ENCODE assay signal across 10 cellular contexts in the genomic region with DNA sequence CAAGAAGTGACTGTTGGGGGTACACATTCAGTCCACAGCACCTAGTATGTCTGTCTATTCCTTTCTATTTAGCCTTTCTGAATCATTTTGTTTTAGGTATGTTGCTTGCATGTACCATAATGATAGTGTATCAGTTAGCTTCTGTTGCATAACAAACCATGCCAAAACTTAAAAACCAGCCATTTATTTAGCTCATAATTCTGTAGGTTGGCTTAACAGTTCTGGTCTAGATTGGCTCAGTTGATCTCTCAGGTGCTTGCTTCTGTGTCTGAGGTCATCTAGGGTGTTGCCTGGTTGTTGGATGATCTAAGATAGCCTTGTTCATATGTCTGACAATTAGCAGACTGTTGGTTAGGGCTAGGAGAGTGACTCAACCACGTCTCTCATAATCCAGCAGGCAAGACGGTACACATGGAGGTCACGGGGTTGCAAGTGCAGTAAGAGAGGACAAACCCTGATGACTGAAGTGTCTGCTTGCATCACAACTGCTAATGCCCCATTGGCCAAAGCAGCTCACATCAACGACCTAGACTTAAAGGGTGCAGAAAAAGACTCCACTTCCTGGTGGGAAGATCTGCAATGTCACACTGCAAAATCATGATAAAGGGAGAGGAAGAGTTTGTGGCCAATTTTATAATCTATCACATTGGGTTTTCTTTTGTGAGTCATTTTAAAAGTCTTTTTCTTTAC. TPM values are rescaled to one million over a fixed set of nuclear protein-coding genes. Genes with fewer than 3 reads are reported as not detected.
DNase-seq lines count a peak whose midpoint lies in the region; ATAC-seq and TF ChIP-seq lines count a peak whose summit lies in the region.
"Had no signal": no experiment of that assay in that cellular context is flagged by ENCODE, and none has a peak within 500 bp of the region (broad histone marks: within the 10 kb centered on the region; RNA-seq: fewer than 3 reads in every experiment).

No MANE protein-coding gene starts in this region.

- no peak overlapping the region for H3K27ac Mint-ChIP-seq in activated naive CD4-positive, alpha-beta T cell treated with anti-CD3 and anti-CD28 coated beads, Interleukin-2, amount 10 ng/mL, durations not matched to agents 7 days and 5 days
- H3K27ac Mint-ChIP-seq in stimulated activated naive CD8-positive, alpha-beta T cell treated with anti-CD3 and anti-CD28 coated beads, Interleukin-15, amount 100 ng/mL, for 72 hours = no peak overlapping the region

- peak; percentile 22 for DNase-seq in activated naive CD4-positive, alpha-beta T cell treated with anti-CD3 and anti-CD28 coated beads, Interleukin-2, amount 10 ng/mL, durations not matched to agents 7 days and 5 days
- no peak for DNase-seq in activated naive CD4-positive, alpha-beta T cell treated with anti-CD3 and anti-CD28 coated beads, Interleukin-2, amount 50 U/mL, for 16 hours
- DNase-seq in NOMO-1 treated with dmso at 0.1 percent for 144 hours (lab: John Stamatoyannopoulos, UW; ENCODE audit: unreplicated experiment) (peak; percentile 95), colonic mucosa (peak; percentile 31), NCI-H2171 (lab: John Stamatoyannopoulos, UW) (no peak)
- no peak for DNase-seq in stimulated activated naive CD8-positive, alpha-beta T cell treated with anti-CD3 and anti-CD28 coated beads, Interleukin-15, amount 100 ng/mL, for 72 hours
- no peak for DNase-seq in effector memory CD4-positive, alpha-beta T cell
- DNase-seq: activated effector memory CD4-positive, alpha-beta T cell treated with Interleukin-2 at 50 U/mL for 16 hours had no signal

- CTCF ChIA-PET in activated naive CD4-positive, alpha-beta T cell treated with anti-CD3 and anti-CD28 coated beads, Interleukin-2, amount 10 ng/mL, durations not matched to agents 7 days and 5 days (lab: Charles Lee) = interaction anchor here (1.0 to 1.3 kb wide), 2 partner anchors 14 to 155 kb away, joined by 3 to 4 read pairs; no protein-coding TSS in a partner anchor

- no peak overlapping the region for H3K4me3 Mint-ChIP-seq in activated naive CD4-positive, alpha-beta T cell treated with anti-CD3 and anti-CD28 coated beads, Interleukin-2, amount 10 ng/mL, durations not matched to agents 7 days and 5 days
- no peak overlapping the region for H3K4me3 Mint-ChIP-seq in stimulated activated naive CD8-positive, alpha-beta T cell treated with anti-CD3 and anti-CD28 coated beads, Interleukin-15, amount 100 ng/mL, for 72 hours

- H3K4me1 Mint-ChIP-seq in activated naive CD4-positive, alpha-beta T cell treated with anti-CD3 and anti-CD28 coated beads, Interleukin-2, amount 10 ng/mL, durations not matched to agents 7 days and 5 days = peaks cover 7% of the 10 kb centered on the region
- peaks cover 4% of the 10 kb centered on the region for H3K4me1 Mint-ChIP-seq in stimulated activated naive CD8-positive, alpha-beta T cell treated with anti-CD3 and anti-CD28 coated beads, Interleukin-15, amount 100 ng/mL, for 72 hours

- TF ChIP-seq CTCF in colonic mucosa (IDR thresholded peaks at IDR 0.05) = no peak

- H3K27ac ChIP-seq in colonic mucosa = no peak overlapping the region
- H3K27ac ChIP-seq in effector memory CD4-positive, alpha-beta T cell (ENCODE audit: insufficient read depth, low read length, poor library complexity, severe bottlenecking) = no peak overlapping the region

- no peaks in the 10 kb centered on the region for H3K9me3 Mint-ChIP-seq in activated naive CD4-positive, alpha-beta T cell treated with anti-CD3 and anti-CD28 coated beads, Interleukin-2, amount 10 ng/mL, durations not matched to agents 7 days and 5 days
- H3K9me3 Mint-ChIP-seq in stimulated activated naive CD8-positive, alpha-beta T cell treated with anti-CD3 and anti-CD28 coated beads, Interleukin-15, amount 100 ng/mL, for 72 hours = no peaks in the 10 kb centered on the region

- intact Hi-C loops in colonic mucosa (cut with DNase I) = loop anchor here (10.0 kb wide), 1 partner anchor 657 kb away; no protein-coding TSS in a partner anchor

- peaks cover 41% of the 10 kb centered on the region for H3K27me3 Mint-ChIP-seq in activated naive CD4-positive, alpha-beta T cell treated with anti-CD3 and anti-CD28 coated beads, Interleukin-2, amount 10 ng/mL, durations not matched to agents 7 days and 5 days
- peaks cover 12% of the 10 kb centered on the region for H3K27me3 Mint-ChIP-seq in stimulated activated naive CD8-positive, alpha-beta T cell treated with anti-CD3 and anti-CD28 coated beads, Interleukin-15, amount 100 ng/mL, for 72 hours

- H3K27me3 ChIP-seq in colonic mucosa = no peaks in the 10 kb centered on the region
- H3K27me3 ChIP-seq in effector memory CD4-positive, alpha-beta T cell (replicated peaks; ENCODE audit: control insufficient read depth, insufficient read depth, low read length, poor library complexity, severe bottlenecking) = no peaks in the 10 kb centered on the region

- no peak overlapping the region for H3K4me3 ChIP-seq in colonic mucosa
- H3K4me3 ChIP-seq in effector memory CD4-positive, alpha-beta T cell (ENCODE audit: insufficient read depth, low read depth, low read length, poor library complexity, severe bottlenecking) = no peak overlapping the region

- H3K4me1 ChIP-seq in colonic mucosa = no peaks in the 10 kb centered on the region
- peaks cover 4% of the 10 kb centered on the region for H3K4me1 ChIP-seq in effector memory CD4-positive, alpha-beta T cell (ENCODE audit: control insufficient read depth, insufficient read depth, low read length, poor library complexity, severe bottlenecking)

- no peaks in the 10 kb centered on the region for H3K36me3 Mint-ChIP-seq in activated naive CD4-positive, alpha-beta T cell treated with anti-CD3 and anti-CD28 coated beads, Interleukin-2, amount 10 ng/mL, durations not matched to agents 7 days and 5 days

- no peaks in the 10 kb centered on the region for H3K36me3 ChIP-seq in colonic mucosa
- H3K36me3 ChIP-seq in effector memory CD4-positive, alpha-beta T cell (ENCODE audit: control insufficient read depth, insufficient read depth, low read length) = no peaks in the 10 kb centered on the region

- H3K9me3 ChIP-seq in colonic mucosa = no peaks in the 10 kb centered on the region
- no peaks in the 10 kb centered on the region for H3K9me3 ChIP-seq in effector memory CD4-positive, alpha-beta T cell (ENCODE audit: control insufficient read depth, low read length)

- peak; percentile 53 for ATAC-seq in stimulated activated naive CD8-positive, alpha-beta T cell treated with anti-CD3 and anti-CD28 coated beads, Interleukin-15, amount 100 ng/mL, for 72 hours
- no peak for ATAC-seq in HG03457 (IDR thresholded peaks at IDR 0.05; ENCODE audit: unreplicated experiment)
- ATAC-seq: Panc1 had no signal

- no peak overlapping the region for H3K9ac ChIP-seq in colonic mucosa (ENCODE audit: low read depth in 2 of 2, low read length in 2 of 2)

RNA-seq across cellular contexts. Expression of a gene that starts 6.8 kb away (rescaled TPM):
- total RNA-seq in colonic mucosa = 100 to 1,000 TPM; 388 to 492 TPM

Comparison
In these comparisons a context has a peak if more than half of its experiments do, and no peak if none do; other contexts are left out.
1. DNase-seq: peak in activated naive CD4-positive, alpha-beta T cell treated with anti-CD3 and anti-CD28 coated beads, Interleukin-2, amount 10 ng/mL, durations not matched to agents 7 days and 5 days (single experiment), NOMO-1 treated with dmso at 0.1 percent for 144 hours (single experiment) and colonic mucosa (single experiment); none in activated naive CD4-positive, alpha-beta T cell treated with anti-CD3 and anti-CD28 coated beads, Interleukin-2, amount 50 U/mL, for 16 hours (single experiment), stimulated activated naive CD8-positive, alpha-beta T cell treated with anti-CD3 and anti-CD28 coated beads, Interleukin-15, amount 100 ng/mL, for 72 hours (0 of 2), effector memory CD4-positive, alpha-beta T cell (0 of 3) and NCI-H2171 (single experiment).